9 cellular contexts compared by ENCODE assay signal in the genomic region with DNA sequence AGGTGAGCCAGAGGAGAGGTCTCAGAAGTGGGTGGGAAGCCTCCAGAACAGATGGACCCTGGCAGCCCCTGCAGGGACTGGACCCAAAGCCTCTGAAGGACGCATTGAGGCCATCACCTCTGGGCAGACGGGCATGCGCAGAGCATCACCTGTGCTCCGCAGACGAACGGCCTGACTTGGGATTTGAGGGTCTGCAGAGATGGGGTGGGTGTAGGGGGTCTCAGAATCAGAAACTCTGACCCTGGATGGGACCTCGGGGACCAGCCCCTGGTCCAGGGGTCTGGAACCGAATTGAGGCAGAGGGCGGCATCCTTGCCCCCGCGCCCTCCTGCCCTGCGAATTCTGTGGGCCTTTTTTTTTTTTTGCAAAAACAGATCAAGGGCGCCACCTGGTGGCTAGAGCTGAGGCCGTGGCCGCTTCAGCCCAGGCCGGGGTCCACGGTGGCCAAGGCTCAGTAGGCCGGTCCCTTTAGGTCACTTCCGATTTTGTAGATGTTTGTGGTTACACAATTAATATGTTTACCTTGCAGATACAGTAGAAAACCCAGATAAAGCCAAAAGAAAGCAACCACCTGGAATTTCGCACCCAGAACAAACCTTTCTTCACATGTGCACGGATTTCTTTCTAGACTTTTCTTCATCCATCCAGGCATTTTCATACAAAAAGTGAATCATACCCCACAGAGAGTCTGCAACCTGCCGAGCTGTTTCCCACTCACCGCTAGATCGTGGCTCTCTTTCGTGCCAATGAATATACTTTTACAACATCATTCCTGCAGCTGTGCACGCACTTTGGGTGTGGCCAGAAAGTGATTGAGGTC. TPM values are rescaled to one million over a fixed set of nuclear protein-coding genes. Genes with fewer than 3 reads are reported as not detected.
DNase-seq lines count a peak whose midpoint lies in the region; ATAC-seq, FAIRE-seq and TF ChIP-seq lines count a peak whose summit lies in the region.
"Had no signal": no experiment of that assay in that cellular context is flagged by ENCODE, and none has a peak within 500 bp of the region (broad histone marks: within the 10 kb centered on the region; RNA-seq: fewer than 3 reads in every experiment).

No MANE protein-coding gene starts in this region.

- peaks cover 5% of the 10 kb centered on the region for H3K27me3 Mint-ChIP-seq in CD4-positive, alpha-beta T cell

- no peaks in the 10 kb centered on the region for H3K4me1 ChIP-seq in keratinocyte (ENCODE audit: control insufficient read depth, extremely low read depth, insufficient read depth, low read length)

- ATAC-seq in CD4-positive, alpha-beta T cell (ENCODE audit: poor library complexity) = peak; percentile 52
- ATAC-seq in SK-N-SH treated with all-trans-retinoic acid at 6 μM for 48 hours = peak; percentile 66
- no peak for ATAC-seq in GM18511 (IDR thresholded peaks at IDR 0.05; ENCODE audit: unreplicated experiment)

- CTCF ChIA-PET in CD4-positive, alpha-beta T cell (lab: Charles Lee) = interaction anchor here (0.7 to 1.8 kb wide), 14 partner anchors 12 to 626 kb away, joined by 3 to 7 read pairs (median 3); no protein-coding TSS in a partner anchor
- CTCF ChIA-PET in HEK293T (lab: Yijun Ruan, JAX) = interaction anchor here (0.5 to 0.7 kb wide), 2 partner anchors 73 to 453 kb away, joined by 3 read pairs; no protein-coding TSS in a partner anchor

- POLR2A ChIA-PET in CD4-positive, alpha-beta T cell (lab: Charles Lee) = no interaction called here
- POLR2A ChIA-PET in HEK293T (lab: Yijun Ruan, JAX) = no interaction called here

- no peaks in the 10 kb centered on the region for H3K79me2 ChIP-seq in keratinocyte (ENCODE audit: control insufficient read depth, insufficient read depth, low read length)

- H3K4me3 Mint-ChIP-seq in CD4-positive, alpha-beta T cell = no peak overlapping the region

- no peaks in the 10 kb centered on the region for H3K36me3 Mint-ChIP-seq in CD4-positive, alpha-beta T cell (ENCODE audit: low read depth)

- H3K4me3 ChIP-seq in keratinocyte (ENCODE audit: control insufficient read depth in 2 of 3, extremely low read depth in 1 of 3, insufficient read depth in 2 of 3, low read depth in 1 of 3, low read length in 3 of 3) = no peak overlapping the region

- no peak overlapping the region for H3K27ac ChIP-seq in CD4-positive, alpha-beta T cell (ENCODE audit: low read depth, low read length)
- no peak overlapping the region for H3K27ac ChIP-seq in keratinocyte (ENCODE audit: control insufficient read depth, insufficient read depth, low read length)

- peak; percentile 93 for TF ChIP-seq CTCF in CD4-positive, alpha-beta T cell (IDR thresholded peaks at IDR 0.05)
- peak; percentile 59 to 91 (median 62) for TF ChIP-seq CTCF in keratinocyte (optimal IDR thresholded peaks at IDR 0.05 in 1 of 3, IDR thresholded peaks at IDR 0.05 in 1 of 3, conservative IDR thresholded peaks at IDR 0.05 in 1 of 3; ENCODE audit: extremely low read depth in 1 of 3, insufficient read depth in 2 of 3, low read length in 3 of 3)

- DNase-seq in CD4-positive, alpha-beta T cell = peak; percentile 23 to 70 (median 42)
- DNase-seq in HEK293T (ENCODE audit: extremely low spot score) (peak; percentile 74), astrocyte of the hippocampus (ENCODE audit: low read depth, low spot score) (peak; percentile 57), keratinocyte (ENCODE audit: low read depth, low spot score) (no peak), NCI-H226 (no peak)
- DNase-seq in stimulated activated CD8-positive, alpha-beta memory T cell treated with anti-CD3 and anti-CD28 coated beads, Interleukin-4, amount 100 ng/mL, for 48 hours = peak; percentile 80

- no peaks in the 10 kb centered on the region for H3K9me3 ChIP-seq in CD4-positive, alpha-beta T cell (ENCODE audit: control insufficient read depth, low read length)
- H3K9me3 ChIP-seq in keratinocyte (ENCODE audit: control insufficient read depth, low read depth, low read length) = no peaks in the 10 kb centered on the region

- H3K4me1 Mint-ChIP-seq in CD4-positive, alpha-beta T cell (ENCODE audit: low read depth) = no peaks in the 10 kb centered on the region

- no peak overlapping the region for H3K9ac ChIP-seq in keratinocyte (ENCODE audit: control insufficient read depth, extremely low read depth, insufficient read depth, low read length)

- H4K20me1 ChIP-seq in keratinocyte (ENCODE audit: control insufficient read depth, extremely low read depth, insufficient read depth, low read length) = no peaks in the 10 kb centered on the region

- H3K9me1 ChIP-seq in keratinocyte (ENCODE audit: control insufficient read depth, extremely low read depth, insufficient read depth, low read length) = no peaks in the 10 kb centered on the region

- H2AFZ ChIP-seq in keratinocyte (ENCODE audit: control insufficient read depth, low read length) = no peak overlapping the region

- FAIRE-seq in keratinocyte (lab: Jason Lieb, UNC) = no peak

- H3K27me3 ChIP-seq in CD4-positive, alpha-beta T cell (ENCODE audit: control insufficient read depth, insufficient read depth, low read length) = no peaks in the 10 kb centered on the region
- peaks cover 31% of the 10 kb centered on the region for H3K27me3 ChIP-seq in keratinocyte (ENCODE audit: control insufficient read depth, extremely low read depth, insufficient read depth, low read length)

- intact Hi-C loops in CD4-positive, alpha-beta T cell (cut with DNase I, micrococcal nuclease) = loop anchor here (1.0 to 5.0 kb wide), 8 partner anchors 77 to 1044 kb away; no protein-coding TSS in a partner anchor

- H3K9me3 Mint-ChIP-seq in CD4-positive, alpha-beta T cell = no peaks in the 10 kb centered on the region

- no peaks in the 10 kb centered on the region for H3K36me3 ChIP-seq in keratinocyte (ENCODE audit: control insufficient read depth in 2 of 2, extremely low read depth in 1 of 2, insufficient read depth in 2 of 2, low read length in 2 of 2)

- dilution Hi-C loops in keratinocyte (cut with MboI; ENCODE audit: extremely low pct_ligation_motif_present, low sequenced_read_pairs) = no loop called here

- H3K27ac Mint-ChIP-seq in CD4-positive, alpha-beta T cell = no peak overlapping the region

- H3K4me2 ChIP-seq in keratinocyte (ENCODE audit: control insufficient read depth, extremely low read depth, insufficient read depth, low read depth, low read length) = no peak overlapping the region

TF ChIP-seq in HEK293T, 16 proteins besides CTCF, POLR2A, EP300 and RAD21:
- TF ChIP-seq, protein P1, sequence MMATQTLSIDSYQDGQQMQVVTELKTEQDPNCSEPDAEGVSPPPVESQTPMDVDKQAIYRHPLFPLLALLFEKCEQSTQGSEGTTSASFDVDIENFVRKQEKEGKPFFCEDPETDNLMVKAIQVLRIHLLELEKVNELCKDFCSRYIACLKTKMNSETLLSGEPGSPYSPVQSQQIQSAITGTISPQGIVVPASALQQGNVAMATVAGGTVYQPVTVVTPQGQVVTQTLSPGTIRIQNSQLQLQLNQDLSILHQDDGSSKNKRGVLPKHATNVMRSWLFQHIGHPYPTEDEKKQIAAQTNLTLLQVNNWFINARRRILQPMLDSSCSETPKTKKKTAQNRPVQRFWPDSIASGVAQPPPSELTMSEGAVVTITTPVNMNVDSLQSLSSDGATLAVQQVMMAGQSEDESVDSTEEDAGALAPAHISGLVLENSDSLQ (IDR thresholded peaks at IDR 0.05) = no peak
- TF ChIP-seq ZNF384 (IDR thresholded peaks at IDR 0.05) = peak; percentile 94

TF ChIP-seq in SK-N-SH treated with all-trans-retinoic acid at 6 μM for 48 hours, 23 proteins besides CTCF, POLR2A, EP300 and RAD21 (continues in another document):
- no peak for TF ChIP-seq ZNF8 (CRISPR knock-in tag; IDR thresholded peaks at IDR 0.05)
- TF ChIP-seq TCF4 (CRISPR knock-in tag; IDR thresholded peaks at IDR 0.05; ENCODE audit: borderline replicate concordance) = no peak
- no peak for TF ChIP-seq PPARA (CRISPR knock-in tag; IDR thresholded peaks at IDR 0.05; ENCODE audit: borderline replicate concordance)
- TF ChIP-seq, protein P2, sequence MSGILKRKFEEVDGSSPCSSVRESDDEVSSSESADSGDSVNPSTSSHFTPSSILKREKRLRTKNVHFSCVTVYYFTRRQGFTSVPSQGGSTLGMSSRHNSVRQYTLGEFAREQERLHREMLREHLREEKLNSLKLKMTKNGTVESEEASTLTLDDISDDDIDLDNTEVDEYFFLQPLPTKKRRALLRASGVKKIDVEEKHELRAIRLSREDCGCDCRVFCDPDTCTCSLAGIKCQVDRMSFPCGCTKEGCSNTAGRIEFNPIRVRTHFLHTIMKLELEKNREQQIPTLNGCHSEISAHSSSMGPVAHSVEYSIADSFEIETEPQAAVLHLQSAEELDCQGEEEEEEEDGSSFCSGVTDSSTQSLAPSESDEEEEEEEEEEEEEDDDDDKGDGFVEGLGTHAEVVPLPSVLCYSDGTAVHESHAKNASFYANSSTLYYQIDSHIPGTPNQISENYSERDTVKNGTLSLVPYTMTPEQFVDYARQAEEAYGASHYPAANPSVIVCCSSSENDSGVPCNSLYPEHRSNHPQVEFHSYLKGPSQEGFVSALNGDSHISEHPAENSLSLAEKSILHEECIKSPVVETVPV (CRISPR knock-in tag; IDR thresholded peaks at IDR 0.05) = no peak

RNA-seq across cellular contexts. Expression of a gene that starts 25.9 kb away (rescaled TPM):
- 10 to 100 TPM; 39.0 to 40.1 TPM for total RNA-seq in CD4-positive, alpha-beta T cell
- polyA plus RNA-seq in keratinocyte = 0.08 TPM in 1 of 3 replicates, not detected in the others
- polyA plus RNA-seq in keratinocyte (2011; ENCODE audit: low read depth) = not detected
- polyA plus RNA-seq in keratinocyte (2011; cell fraction: cytosol; rRNA removed) = not detected in 2 replicates
- 0.14 and 0.20 TPM in 2 replicates for polyA plus RNA-seq in keratinocyte (2011; cell fraction: nucleus; rRNA removed)
- not detected in 2 replicates for polyA plus RNA-seq in keratinocyte (2012; ENCODE audit: low replicate concordance)
- polyA minus RNA-seq in keratinocyte = not detected in 3 replicates
- polyA minus RNA-seq in keratinocyte (2011; cell fraction: cytosol; rRNA and poly(A)+ RNA removed) = not detected
- polyA minus RNA-seq in keratinocyte (2011; cell fraction: nucleus; rRNA and poly(A)+ RNA removed) = 0.16 TPM in 1 of 2 replicates, not detected in the other
- total RNA-seq: renal cortical epithelial cell had no signal

RNA-seq across cellular contexts. Expression of a gene that starts 33.4 kb away (rescaled TPM):
- not detected for total RNA-seq in CD4-positive, alpha-beta T cell
- not detected in 3 replicates for polyA plus RNA-seq in keratinocyte
- polyA plus RNA-seq in keratinocyte (2011; ENCODE audit: low read depth) = not detected
- not detected in 2 replicates for polyA plus RNA-seq in keratinocyte (2011; cell fraction: cytosol; rRNA removed)
- not detected in 2 replicates for polyA plus RNA-seq in keratinocyte (2011; cell fraction: nucleus; rRNA removed)
- polyA plus RNA-seq in keratinocyte (2012; ENCODE audit: low replicate concordance) = not detected in 2 replicates
- polyA minus RNA-seq in keratinocyte = 0.10 TPM in 1 of 3 replicates, not detected in the others
- polyA minus RNA-seq in keratinocyte (2011; cell fraction: cytosol; rRNA and poly(A)+ RNA removed) = not detected
- not detected in 2 replicates for polyA minus RNA-seq in keratinocyte (2011; cell fraction: nucleus; rRNA and poly(A)+ RNA removed)

Comparison
In these comparisons a context has a peak if more than half of its experiments do, and no peak if none do; other contexts are left out.
1. DNase-seq: peak in CD4-positive, alpha-beta T cell (10 of 10), HEK293T (single experiment), astrocyte of the hippocampus (single experiment) and stimulated activated CD8-positive, alpha-beta memory T cell treated with anti-CD3 and anti-CD28 coated beads, Interleukin-4, amount 100 ng/mL, for 48 hours (single experiment); none in keratinocyte (single experiment) and NCI-H226 (single experiment).